In the genomic region with DNA sequence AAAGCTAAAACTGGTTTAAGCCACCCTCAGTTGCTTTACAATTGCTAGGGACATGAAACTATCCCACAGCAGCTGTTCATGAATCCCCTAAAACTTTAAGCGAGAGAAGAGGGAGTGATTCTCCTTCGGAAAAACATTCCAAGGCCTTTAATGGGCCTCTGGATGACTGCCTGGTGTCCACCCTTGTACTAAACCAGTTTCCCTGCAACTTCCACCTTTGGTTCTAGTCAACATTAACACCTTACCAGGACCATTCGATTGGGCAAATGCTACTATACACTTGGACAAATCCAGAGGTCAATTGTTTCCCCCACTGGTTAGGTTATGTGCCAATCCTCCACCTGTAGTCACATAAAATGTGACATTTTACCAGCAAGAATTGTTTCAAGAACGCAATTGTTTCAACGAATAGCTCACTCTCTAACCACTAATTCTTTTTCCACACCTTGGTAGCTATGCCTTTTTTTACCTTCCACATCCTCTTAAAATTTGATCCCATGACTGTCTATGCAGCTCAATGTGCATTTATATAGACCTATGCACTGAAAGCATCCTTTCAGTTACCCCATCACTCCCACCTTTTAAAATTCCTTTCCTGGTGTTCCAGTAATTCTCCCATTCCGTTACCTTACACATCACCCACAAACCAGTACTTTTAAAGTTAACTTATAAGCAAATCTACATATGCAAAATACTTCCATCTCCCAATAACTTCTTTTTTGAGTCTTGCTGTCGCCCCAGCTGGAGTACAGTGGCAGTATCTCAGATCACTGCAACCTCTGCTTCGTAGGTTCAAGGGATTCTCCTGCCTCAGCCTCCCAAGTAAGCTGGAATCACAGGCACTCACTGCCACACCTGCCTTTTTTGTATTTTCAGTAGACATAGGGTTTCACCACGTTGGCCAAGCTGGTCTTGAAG, we compare ENCODE assay signal across 8 cellular contexts. TPM values are rescaled to one million over a fixed set of nuclear protein-coding genes. Genes with fewer than 3 reads are reported as not detected.
DNase-seq lines count a peak whose midpoint lies in the region; ATAC-seq and TF ChIP-seq lines count a peak whose summit lies in the region.

No MANE protein-coding gene starts in this region.

- no peaks in the 10 kb centered on the region for H3K27me3 ChIP-seq in foreskin keratinocyte
- no peaks in the 10 kb centered on the region for H3K27me3 ChIP-seq in smooth muscle cell (ENCODE audit: low read depth)

- in situ Hi-C loops in GM13977 (cut with MboI; ENCODE audit: low pct_unique_long_range_greater_than_20kb, low sequenced_read_pairs, unreplicated experiment), result no loop called here

- CTCF ChIA-PET in activated CD4-positive, alpha-beta memory T cell treated with anti-CD3 and anti-CD28 coated beads for 36 hours (lab: Charles Lee), result interaction anchor here (0.7 to 10.3 kb wide), 4 partner anchors 8 to 28 kb away, joined by 3 to 202 read pairs (median 4); no protein-coding TSS in a partner anchor

- peaks cover 50% of the 10 kb centered on the region for H3F3A ChIP-seq in smooth muscle cell (ENCODE audit: low read depth)

- peak overlapping the region; percentile 33 for H3K4me3 ChIP-seq in smooth muscle cell

- no peak for DNase-seq in activated CD4-positive, alpha-beta memory T cell treated with anti-CD3 and anti-CD28 coated beads for 36 hours
- peak; percentile 63 to 86 for DNase-seq in foreskin keratinocyte
- DNase-seq in smooth muscle cell (lab: John Stamatoyannopoulos, UW; ENCODE audit: unreplicated experiment), result no peak
- DNase-seq in D341Med (ENCODE audit: low spot score), result no peak
- DNase-seq in NCI-H1092 treated with DMSO at 0.1 percent for 48 hours (lab: John Stamatoyannopoulos, UW), result no peak
- no peak for DNase-seq in GM13977 (ENCODE audit: low spot score)

- H3K4me1 Mint-ChIP-seq in activated CD4-positive, alpha-beta memory T cell treated with anti-CD3 and anti-CD28 coated beads for 36 hours (ENCODE audit: low read depth), result peaks cover 57% of the 10 kb centered on the region

- H3K27ac ChIP-seq in foreskin keratinocyte (no peak overlapping the region), smooth muscle cell (ENCODE audit: low read depth) (peak overlapping the region; percentile 70)

- H3K9me3 ChIP-seq in smooth muscle cell (replicated peaks; ENCODE audit: low read depth), result no peaks in the 10 kb centered on the region

- H2AFZ ChIP-seq in smooth muscle cell (ENCODE audit: low read depth), result no peak overlapping the region

- no peaks in the 10 kb centered on the region for H3K36me3 ChIP-seq in smooth muscle cell (ENCODE audit: low read depth)

- POLR2A ChIA-PET in activated CD4-positive, alpha-beta memory T cell treated with anti-CD3 and anti-CD28 coated beads for 36 hours (lab: Charles Lee), result interaction anchor here (0.6 to 2.3 kb wide), 10 partner anchors 8 to 61 kb away, joined by 3 to 17 read pairs (median 3); no protein-coding TSS in a partner anchor

- no peak for TF ChIP-seq CTCF in foreskin keratinocyte (conservative IDR thresholded peaks at IDR 0.05)
- no peak for TF ChIP-seq CTCF in smooth muscle cell (IDR thresholded peaks at IDR 0.05; ENCODE audit: borderline replicate concordance, insufficient read depth, poor library complexity, severe bottlenecking)
- TF ChIP-seq CTCF in GM13977 (IDR thresholded peaks at IDR 0.05; ENCODE audit: extremely low read depth, insufficient read depth, missing control alignments), result no peak

- H3K4me2 ChIP-seq in smooth muscle cell, result peak overlapping the region; percentile 82

- peaks cover 37% of the 10 kb centered on the region for H3K36me3 Mint-ChIP-seq in activated CD4-positive, alpha-beta memory T cell treated with anti-CD3 and anti-CD28 coated beads for 36 hours

- 81% methylated on average over 9 of the region's 9 CpGs for WGBS in smooth muscle cell (ENCODE audit: low lambda C conversion rate)

- peak; percentile 68 for TF ChIP-seq POLR2A in GM18505 (IDR thresholded peaks at IDR 0.05; ENCODE audit: borderline replicate concordance, extremely low read depth, insufficient read depth, insufficient read length)

- H3K9ac ChIP-seq in smooth muscle cell (ENCODE audit: low read depth), result peak overlapping the region; percentile 17

- H3K27me3 Mint-ChIP-seq in activated CD4-positive, alpha-beta memory T cell treated with anti-CD3 and anti-CD28 coated beads for 36 hours, result peaks cover 12% of the 10 kb centered on the region

- peaks cover 45% of the 10 kb centered on the region for H3K79me2 ChIP-seq in smooth muscle cell (ENCODE audit: low read depth)

- H3K4me3 Mint-ChIP-seq in activated CD4-positive, alpha-beta memory T cell treated with anti-CD3 and anti-CD28 coated beads for 36 hours, result peak overlapping the region; percentile 50

- H3K9me3 Mint-ChIP-seq in activated CD4-positive, alpha-beta memory T cell treated with anti-CD3 and anti-CD28 coated beads for 36 hours, result no peaks in the 10 kb centered on the region

- intact Hi-C loops in activated CD4-positive, alpha-beta memory T cell treated with anti-CD3 and anti-CD28 coated beads for 36 hours (cut with micrococcal nuclease), result loop anchor here (10.0 kb wide), 2 partner anchors 346 to 456 kb away; a partner anchor contains a TSS

- H4K20me1 ChIP-seq in smooth muscle cell (ENCODE audit: low read depth), result peaks cover 76% of the 10 kb centered on the region

- peak overlapping the region; percentile 61 for H3K27ac Mint-ChIP-seq in activated CD4-positive, alpha-beta memory T cell treated with anti-CD3 and anti-CD28 coated beads for 36 hours

- peaks cover 12% of the 10 kb centered on the region for H3K4me1 ChIP-seq in foreskin keratinocyte
- H3K4me1 ChIP-seq in smooth muscle cell (ENCODE audit: low read depth), result peaks cover 20% of the 10 kb centered on the region

- ATAC-seq in GM18505 (IDR thresholded peaks at IDR 0.05; ENCODE audit: unreplicated experiment), result no peak
- peak; percentile 34 for ATAC-seq in foreskin keratinocyte
- ATAC-seq in GM18907 (IDR thresholded peaks at IDR 0.05; ENCODE audit: unreplicated experiment), result no peak

RNA-seq across cellular contexts. Expression of a gene that starts 3.6 kb away (rescaled TPM):
- 100 to 1,000 TPM; 940 to 950 TPM for total RNA-seq in activated CD4-positive, alpha-beta memory T cell treated with anti-CD3 and anti-CD28 coated beads for 36 hours
- 1,251 and 1,486 TPM in 2 replicates for total RNA-seq in foreskin keratinocyte
- polyA plus RNA-seq in foreskin keratinocyte, result 1,048 and 1,182 TPM in 2 replicates
- 1,327 and 1,477 TPM in 2 replicates for total RNA-seq in smooth muscle cell
- polyA plus RNA-seq in smooth muscle cell, result 1,322 and 1,339 TPM in 2 replicates

RNA-seq across cellular contexts. Expression of a gene that starts 47.2 kb away (rescaled TPM):
- total RNA-seq in activated CD4-positive, alpha-beta memory T cell treated with anti-CD3 and anti-CD28 coated beads for 36 hours, result 10 to 100 TPM; 11.4 to 12.8 TPM
- total RNA-seq in foreskin keratinocyte, result 48.4 and 52.1 TPM in 2 replicates
- polyA plus RNA-seq in foreskin keratinocyte, result 69.5 and 69.7 TPM in 2 replicates
- total RNA-seq in smooth muscle cell, result 4.5 and 6.8 TPM in 2 replicates
- 10.1 and 16.9 TPM in 2 replicates for polyA plus RNA-seq in smooth muscle cell

Comparison
In these comparisons a context has a peak if more than half of its experiments do, and no peak if none do; other contexts are left out.
1. DNase-seq: peak in foreskin keratinocyte (2 of 2); none in activated CD4-positive, alpha-beta memory T cell treated with anti-CD3 and anti-CD28 coated beads for 36 hours (single experiment), smooth muscle cell (single experiment), D341Med (single experiment), NCI-H1092 treated with DMSO at 0.1 percent for 48 hours (single experiment) and GM13977 (single experiment).